28 cellular contexts compared by ENCODE assay signal in the genomic region with DNA sequence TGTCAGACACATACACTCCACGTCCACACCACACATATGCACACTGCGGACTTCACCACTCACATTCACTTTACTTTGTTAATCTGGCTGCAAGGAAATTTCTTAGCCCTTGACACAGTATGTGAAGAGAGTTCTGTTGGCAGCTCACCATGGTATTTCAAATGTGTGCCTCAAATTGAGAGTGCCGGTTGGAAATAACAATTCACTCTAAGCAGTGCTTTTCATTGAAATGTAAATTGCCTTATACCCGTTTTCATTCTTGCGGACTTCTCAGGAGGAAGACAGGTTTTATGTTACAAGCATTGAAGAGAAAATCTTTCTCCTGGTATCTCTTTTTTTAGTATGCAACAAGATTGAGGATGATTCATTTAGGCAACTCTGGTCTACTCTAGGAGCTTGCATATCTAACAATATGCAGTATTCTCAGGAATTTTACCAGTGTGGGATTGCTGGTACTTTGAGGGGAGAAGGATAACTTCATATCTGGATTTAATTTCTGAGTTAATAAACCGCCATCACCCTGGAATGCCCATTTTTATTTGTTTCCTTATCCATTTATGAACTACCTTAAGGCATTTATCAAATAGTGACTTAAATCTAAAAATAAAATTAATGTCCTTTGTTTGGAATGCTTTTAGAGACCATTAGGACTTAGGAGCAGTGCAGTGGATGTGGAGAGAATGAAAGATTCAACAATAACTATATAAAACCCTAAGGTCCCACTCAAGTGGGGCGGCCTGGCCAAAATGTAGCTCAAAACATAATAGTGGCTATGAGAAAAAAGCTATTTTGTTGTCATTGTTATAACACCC.
A peak's percentile ranks its signal among the peaks of the same experiment; 100 is the strongest.
DNase-seq lines count a peak whose midpoint lies in the region; ATAC-seq, FAIRE-seq and TF ChIP-seq lines count a peak whose summit lies in the region.
"Had no signal": no experiment of that assay in that cellular context is flagged by ENCODE, and none has a peak within 500 bp of the region (broad histone marks: within the 10 kb centered on the region; RNA-seq: fewer than 3 reads in every experiment).

No MANE protein-coding gene starts in this region.

- no peak overlapping the region for H3K4me3 ChIP-seq in astrocyte (ENCODE audit: insufficient read depth, low read depth, low read length)
- H3K4me3 ChIP-seq: transverse colon had no signal

- no peaks in the 10 kb centered on the region for H3K36me3 ChIP-seq in astrocyte (ENCODE audit: insufficient read depth, low read length)
- H3K36me3 ChIP-seq: transverse colon had no signal

- H3K9me3 Mint-ChIP-seq in activated CD4-positive, alpha-beta T cell treated with anti-CD3 and anti-CD28 coated beads for 36 hours (ENCODE audit: low read depth) = no peaks in the 10 kb centered on the region
- no peaks in the 10 kb centered on the region for H3K9me3 Mint-ChIP-seq in astrocyte (ENCODE audit: unreplicated experiment)
- H3K9me3 Mint-ChIP-seq: activated naive CD4-positive, alpha-beta T cell treated with anti-CD3 and anti-CD28 coated beads for 36 hours; activated T-cell treated with anti-CD3 and anti-CD28 coated beads, Interleukin-2, amount 50 U/mL, for 4 hours; CD8-positive, alpha-beta memory T cell; nephron; stimulated activated naive CD8-positive, alpha-beta T cell treated with anti-CD3 and anti-CD28 coated beads, Interleukin-15, Interleukin-2, amounts not matched to agents 100 ng/mL and 50 ng/mL, for 24 hours had no signal

- no peak for FAIRE-seq in astrocyte (lab: Jason Lieb, UNC)
- FAIRE-seq: G401.6, RCC 7860 had no signal

- H3K9ac ChIP-seq in astrocyte (ENCODE audit: low read length) = no peak overlapping the region

- no peak overlapping the region for H2AFZ ChIP-seq in astrocyte (ENCODE audit: low read depth, low read length)

- H3K36me3 Mint-ChIP-seq in activated CD4-positive, alpha-beta T cell treated with anti-CD3 and anti-CD28 coated beads for 36 hours (ENCODE audit: low read depth) = peaks cover 7% of the 10 kb centered on the region
- peaks cover 2% of the 10 kb centered on the region for H3K36me3 Mint-ChIP-seq in astrocyte (ENCODE audit: low read depth, unreplicated experiment)

- no peak for ATAC-seq in activated CD4-positive, alpha-beta T cell treated with anti-CD3 and anti-CD28 coated beads for 36 hours
- ATAC-seq in GM19395 (IDR thresholded peaks at IDR 0.05; ENCODE audit: unreplicated experiment) = no peak
- ATAC-seq: activated T-cell treated with anti-CD3 and anti-CD28 coated beads, Interleukin-2, amount 50 U/mL, for 4 hours had no signal

- POLR2A ChIA-PET in activated CD4-positive, alpha-beta T cell treated with anti-CD3 and anti-CD28 coated beads for 36 hours (lab: Charles Lee) = no interaction called here

- no peak overlapping the region for H3K27ac ChIP-seq in astrocyte (ENCODE audit: low read depth, low read length)
- H3K27ac ChIP-seq: HL-60 had no signal

- DNase-seq in activated CD4-positive, alpha-beta T cell treated with anti-CD3 and anti-CD28 coated beads for 36 hours = no peak
- DNase-seq in activated CD4-positive, alpha-beta T cell treated with anti-CD3 and anti-CD28 coated beads, Interleukin-2, amount 50 U/mL, for 1 hour = no peak
- DNase-seq in astrocyte (ENCODE audit: low read depth) (peak; percentile 25), iris pigment epithelial cell (ENCODE audit: low read depth) (peak; percentile 28), superior temporal gyrus (ENCODE audit: extremely low spot score) (peak; percentile 16), NCI-H2196 (lab: John Stamatoyannopoulos, UW; ENCODE audit: unreplicated experiment) (no peak), NOMO-1 (lab: John Stamatoyannopoulos, UW; ENCODE audit: unreplicated experiment in 2 of 2) (no peak)
- DNase-seq: 8988T; activated CD4-positive, alpha-beta T cell treated with anti-CD3 and anti-CD28 coated beads for 4 hours; activated naive CD4-positive, alpha-beta T cell treated with anti-CD3 and anti-CD28 coated beads for 36 hours; activated T-cell treated with anti-CD3 and anti-CD28 coated beads, Interleukin-2, amount 50 U/mL, for 4 hours; AML-193; aorta; CD8-positive, alpha-beta memory T cell; central memory CD4-positive, alpha-beta T cell; DMS53; GOT3; NCI-H1694; NCI-H2171 treated with DMSO at 0.1 percent for 48 hours; NCI-H526; stimulated activated CD4-positive, alpha-beta T cell treated with anti-CD3 and anti-CD28 coated beads, Interleukin-15, amount 100 ng/mL, for 24 hours; transverse colon had no signal

- H3K27me3 Mint-ChIP-seq in activated CD4-positive, alpha-beta T cell treated with anti-CD3 and anti-CD28 coated beads for 36 hours = no peaks in the 10 kb centered on the region
- H3K27me3 Mint-ChIP-seq in astrocyte (ENCODE audit: low read depth, unreplicated experiment) = peaks cover 10% of the 10 kb centered on the region
- H3K27me3 Mint-ChIP-seq: CD8-positive, alpha-beta memory T cell; stimulated activated naive CD8-positive, alpha-beta T cell treated with anti-CD3 and anti-CD28 coated beads, Interleukin-15, Interleukin-2, amounts not matched to agents 100 ng/mL and 50 ng/mL, for 24 hours had no signal

- peaks cover 6% of the 10 kb centered on the region for H3K27me3 ChIP-seq in astrocyte (ENCODE audit: insufficient read depth, low read length)
- H3K27me3 ChIP-seq: transverse colon had no signal

- no peaks in the 10 kb centered on the region for H3K9me3 ChIP-seq in astrocyte (ENCODE audit: insufficient read depth, low read depth, low read length)
- H3K9me3 ChIP-seq: transverse colon had no signal

- no peaks in the 10 kb centered on the region for H4K20me1 ChIP-seq in astrocyte (ENCODE audit: insufficient read depth, low read length)

- peaks cover 36% of the 10 kb centered on the region for H3K4me1 Mint-ChIP-seq in activated CD4-positive, alpha-beta T cell treated with anti-CD3 and anti-CD28 coated beads for 36 hours
- H3K4me1 Mint-ChIP-seq in astrocyte (ENCODE audit: low read depth, unreplicated experiment) = peaks cover 8% of the 10 kb centered on the region

- no peak overlapping the region for H3K4me3 Mint-ChIP-seq in activated CD4-positive, alpha-beta T cell treated with anti-CD3 and anti-CD28 coated beads for 36 hours
- H3K4me3 Mint-ChIP-seq in astrocyte (ENCODE audit: unreplicated experiment) = no peak overlapping the region
- H3K4me3 Mint-ChIP-seq: activated naive CD4-positive, alpha-beta T cell treated with anti-CD3 and anti-CD28 coated beads for 36 hours; activated T-cell treated with anti-CD3 and anti-CD28 coated beads, Interleukin-2, amount 50 U/mL, for 4 hours; nephron; stimulated activated naive CD8-positive, alpha-beta T cell treated with anti-CD3 and anti-CD28 coated beads, Interleukin-15, Interleukin-2, amounts not matched to agents 100 ng/mL and 50 ng/mL, for 24 hours had no signal

- CTCF ChIA-PET in activated CD4-positive, alpha-beta T cell treated with anti-CD3 and anti-CD28 coated beads for 36 hours (lab: Charles Lee) = interaction anchor here (0.6 to 0.7 kb wide), 2 partner anchors 19 to 23 kb away, joined by 3 to 4 read pairs; no protein-coding TSS in a partner anchor

- intact Hi-C loops in activated CD4-positive, alpha-beta T cell treated with anti-CD3 and anti-CD28 coated beads for 36 hours (cut with DNase I, micrococcal nuclease) = no loop called here

- peak overlapping the region; percentile 55 for H3K27ac Mint-ChIP-seq in activated CD4-positive, alpha-beta T cell treated with anti-CD3 and anti-CD28 coated beads for 36 hours
- H3K27ac Mint-ChIP-seq in astrocyte (ENCODE audit: unreplicated experiment) = no peak overlapping the region
- H3K27ac Mint-ChIP-seq: activated naive CD4-positive, alpha-beta T cell treated with anti-CD3 and anti-CD28 coated beads for 36 hours had no signal

- no peak overlapping the region for H3K4me2 ChIP-seq in astrocyte (ENCODE audit: low read length)

- H3K4me1 ChIP-seq in astrocyte (ENCODE audit: insufficient read depth, low read length) = no peaks in the 10 kb centered on the region

- no peak for TF ChIP-seq CTCF in astrocyte (IDR thresholded peaks at IDR 0.05; ENCODE audit: insufficient read depth, low read depth, low read length)

- H3K79me2 ChIP-seq in astrocyte (ENCODE audit: insufficient read depth, low read length) = no peaks in the 10 kb centered on the region

Comparison
In these comparisons a context has a peak if more than half of its experiments do, and no peak if none do; other contexts are left out.
1. DNase-seq: peak in astrocyte (single experiment), iris pigment epithelial cell (single experiment) and superior temporal gyrus (single experiment); none in activated CD4-positive, alpha-beta T cell treated with anti-CD3 and anti-CD28 coated beads for 36 hours (single experiment), activated CD4-positive, alpha-beta T cell treated with anti-CD3 and anti-CD28 coated beads, Interleukin-2, amount 50 U/mL, for 1 hour (single experiment), NCI-H2196 (single experiment) and NOMO-1 (0 of 2).